In the genomic region with DNA sequence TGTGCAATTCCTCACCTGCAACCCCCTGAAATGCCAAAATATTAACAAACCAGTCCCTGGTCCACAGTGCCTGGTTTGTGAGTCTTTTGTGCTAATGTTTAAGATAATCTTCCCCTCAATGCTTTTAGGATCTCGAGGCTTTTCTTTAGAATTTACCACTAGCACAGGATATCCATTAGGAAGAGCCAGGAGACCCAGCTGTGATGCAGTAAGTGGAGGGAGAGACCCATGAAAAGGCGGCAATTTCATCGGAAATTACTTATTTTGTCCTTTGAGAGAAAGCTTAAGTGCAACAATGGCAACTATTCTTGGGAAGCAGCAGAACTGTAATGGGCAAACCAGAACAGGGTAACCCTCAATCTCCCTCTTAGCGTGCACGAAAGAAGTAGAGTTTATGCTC, we compare ENCODE assay signal across 26 cellular contexts. TPM values are rescaled to one million over a fixed set of nuclear protein-coding genes. Genes with fewer than 3 reads are reported as not detected.
DNase-seq lines count a peak whose midpoint lies in the region; ATAC-seq, FAIRE-seq and TF ChIP-seq lines count a peak whose summit lies in the region.
"Had no signal": no experiment of that assay in that cellular context is flagged by ENCODE, and none has a peak within 500 bp of the region (broad histone marks: within the 10 kb centered on the region; RNA-seq: fewer than 3 reads in every experiment).

No MANE protein-coding gene starts in this region.

- H3K4me1 ChIP-seq in SJSA1 (replicated peaks) (peaks cover 45% of the 10 kb centered on the region), endothelial cell of umbilical vein (ENCODE audit: control insufficient read depth, extremely low read depth, insufficient read depth, low read length) (peaks cover 23% of the 10 kb centered on the region)
- H3K4me1 ChIP-seq: thyroid gland had no signal

- no peaks in the 10 kb centered on the region for H3K79me2 ChIP-seq in endothelial cell of umbilical vein (ENCODE audit: control insufficient read depth, insufficient read depth, low read length)

- BruUV-seq in endothelial cell of umbilical vein (replicated peaks; lab: Mats Ljungman, UMichigan), result TSS peak; percentile 40

- no peaks in the 10 kb centered on the region for H3K27me3 Mint-ChIP-seq in nephron progenitor cell (ENCODE audit: low read depth, poor library complexity)
- H3K27me3 Mint-ChIP-seq in activated T-cell treated with anti-CD3 and anti-CD28 coated beads, Interleukin-2, amount 50 U/mL, for 72 hours (ENCODE audit: low read depth), result no peaks in the 10 kb centered on the region
- H3K27me3 Mint-ChIP-seq: activated CD4-positive, alpha-beta T cell treated with anti-CD3 and anti-CD28 coated beads for 36 hours; activated CD8-positive, alpha-beta memory T cell treated with anti-CD3 and anti-CD28 coated beads, Interleukin-2, amount 10 ng/mL, durations not matched to agents 7 days and 5 days; CD4-positive, alpha-beta memory T cell; naive B cell; stimulated activated memory B cell treated with anti-CD40 and anti-IgM and Interleukin-4, amounts not matched to agents 10 μg/mL and 1 μg/mL and 100 μg/mL, for 72 hours had no signal

- CTCF ChIA-PET in AG04450 (lab: Charles Lee) (interaction anchor here (2.1 kb wide), 1 partner anchor 61 kb away, joined by 8 read pairs; no protein-coding TSS in a partner anchor), endothelial cell of umbilical vein (lab: Charles Lee) (interaction anchor here (0.8 to 5.3 kb wide), 5 partner anchors 10 to 309 kb away, joined by 3 to 48 read pairs (median 3); no protein-coding TSS in a partner anchor)

- no peaks in the 10 kb centered on the region for H4K20me1 ChIP-seq in endothelial cell of umbilical vein (replicated peaks; ENCODE audit: control insufficient read depth, extremely low read depth, insufficient read depth, low read length)

- intact Hi-C loops in endothelial cell of umbilical vein (cut with micrococcal nuclease), result loop anchor here (2.0 to 5.0 kb wide), 2 partner anchors 60 to 190 kb away; no protein-coding TSS in a partner anchor

- peaks cover 30% of the 10 kb centered on the region for H3K36me3 ChIP-seq in SJSA1
- peaks cover 0 to 2% of the 10 kb centered on the region in 2 experiments for H3K36me3 ChIP-seq in endothelial cell of umbilical vein (ENCODE audit: control insufficient read depth in 2 of 2, extremely low read depth in 1 of 2, insufficient read depth in 2 of 2, low read length in 2 of 2)
- H3K36me3 ChIP-seq: thyroid gland had no signal

- DNase-seq in AG04450 (ENCODE audit: low read depth, low spot score) (no peak), SJSA1 (ENCODE audit: low read depth in 1 of 2, low spot score in 2 of 2) (no peak), endothelial cell of umbilical vein (ENCODE audit: low read depth, low spot score) (no peak), nephron progenitor cell (no peak), substantia nigra (lab: John Stamatoyannopoulos, UW) (no peak), LoVo (ENCODE audit: low spot score) (no peak)
- DNase-seq in activated T-cell treated with anti-CD3 and anti-CD28 coated beads, Interleukin-2, amount 50 U/mL, for 72 hours, result no peak
- DNase-seq: activated CD4-positive, alpha-beta T cell treated with anti-CD3 and anti-CD28 coated beads for 36 hours; activated CD8-positive, alpha-beta memory T cell treated with anti-CD3 and anti-CD28 coated beads, Interleukin-2, amount 10 ng/mL, durations not matched to agents 7 days and 5 days; body of pancreas; CD4-positive, alpha-beta memory T cell; DMS153; GF-D8; hippocampal formation; MV-4-11; naive B cell; NCI-H1930; stimulated activated CD4-positive, alpha-beta T cell treated with anti-CD3 and anti-CD28 coated beads, Interleukin-1b, Interleukin-23, amount 100 ng/mL, for 48 hours; thyroid gland had no signal

- H3K9me3 ChIP-seq in AG04450 (ENCODE audit: control insufficient read depth, insufficient read depth, low read length) (no peaks in the 10 kb centered on the region), SJSA1 (replicated peaks) (no peaks in the 10 kb centered on the region), endothelial cell of umbilical vein (replicated peaks; ENCODE audit: control insufficient read depth, insufficient read depth, low read length) (no peaks in the 10 kb centered on the region)
- H3K9me3 ChIP-seq: body of pancreas, thyroid gland had no signal

- FAIRE-seq in endothelial cell of umbilical vein (lab: Jason Lieb, UNC), result no peak
- FAIRE-seq: H1 had no signal

- no peak overlapping the region for H2AFZ ChIP-seq in endothelial cell of umbilical vein (ENCODE audit: low read depth, low read length)

- no peak overlapping the region for H3K4me3 Mint-ChIP-seq in nephron progenitor cell
- H3K4me3 Mint-ChIP-seq in activated T-cell treated with anti-CD3 and anti-CD28 coated beads, Interleukin-2, amount 50 U/mL, for 72 hours, result no peak overlapping the region
- H3K4me3 Mint-ChIP-seq: activated CD4-positive, alpha-beta T cell treated with anti-CD3 and anti-CD28 coated beads for 36 hours; activated CD8-positive, alpha-beta memory T cell treated with anti-CD3 and anti-CD28 coated beads, Interleukin-2, amount 10 ng/mL, durations not matched to agents 7 days and 5 days; CD4-positive, alpha-beta memory T cell; naive B cell; stimulated activated memory B cell treated with anti-CD40 and anti-IgM and Interleukin-4, amounts not matched to agents 10 μg/mL and 1 μg/mL and 100 μg/mL, for 72 hours had no signal

- H3K4me2 ChIP-seq in endothelial cell of umbilical vein (ENCODE audit: insufficient read depth, low read length), result peak overlapping the region; percentile 88
- H3K4me2 ChIP-seq: KMS-11 had no signal

- dilution Hi-C loops in endothelial cell of umbilical vein (cut with MboI; ENCODE audit: extremely low pct_ligation_motif_present, low sequenced_read_pairs), result no loop called here

- TF ChIP-seq POLR2A in endothelial cell of umbilical vein (IDR thresholded peaks at IDR 0.05; ENCODE audit: low read depth, low read length), result no peak

- H3K36me3 Mint-ChIP-seq in nephron progenitor cell (ENCODE audit: low read depth), result peaks cover 28% of the 10 kb centered on the region
- H3K36me3 Mint-ChIP-seq in activated T-cell treated with anti-CD3 and anti-CD28 coated beads, Interleukin-2, amount 50 U/mL, for 72 hours (ENCODE audit: insufficient read depth in 2 of 2), result peaks cover 0 to 2% of the 10 kb centered on the region in 2 donors

- POLR2A ChIA-PET in AG04450 (lab: Yijun Ruan, JAX) (interaction anchor here (1.0 to 1.2 kb wide), 2 partner anchors 36 to 83 kb away, joined by 4 to 7 read pairs; a partner anchor contains a TSS), endothelial cell of umbilical vein (lab: Charles Lee) (no interaction called here)

- no peaks in the 10 kb centered on the region for H3K9me3 Mint-ChIP-seq in nephron progenitor cell
- H3K9me3 Mint-ChIP-seq in activated T-cell treated with anti-CD3 and anti-CD28 coated beads, Interleukin-2, amount 50 U/mL, for 72 hours, result no peaks in the 10 kb centered on the region
- H3K9me3 Mint-ChIP-seq: activated T-helper 2 cell treated with anti-CD3 and anti-CD28 coated beads, Interferon-gamma antibody, Interleukin-2, Interleukin-4, amounts not matched to agents 10 μg/mL and 5 μg/mL and 100 μg/mL, durations not matched to agents 14 hours and 24 hours and 36 hours; CD4-positive, alpha-beta memory T cell; naive B cell; stimulated activated memory B cell treated with anti-CD40 and anti-IgM and Interleukin-4, amounts not matched to agents 10 μg/mL and 1 μg/mL and 100 μg/mL, for 72 hours had no signal

- H3K4me1 Mint-ChIP-seq in nephron progenitor cell, result peaks cover 52% of the 10 kb centered on the region
- H3K4me1 Mint-ChIP-seq in activated T-cell treated with anti-CD3 and anti-CD28 coated beads, Interleukin-2, amount 50 U/mL, for 72 hours (ENCODE audit: low read depth), result no peaks in the 10 kb centered on the region
- H3K4me1 Mint-ChIP-seq: activated CD4-positive, alpha-beta T cell treated with anti-CD3 and anti-CD28 coated beads for 36 hours; activated CD8-positive, alpha-beta memory T cell treated with anti-CD3 and anti-CD28 coated beads, Interleukin-2, amount 10 ng/mL, durations not matched to agents 7 days and 5 days; naive B cell; stimulated activated memory B cell treated with anti-CD40 and anti-IgM and Interleukin-4, amounts not matched to agents 10 μg/mL and 1 μg/mL and 100 μg/mL, for 72 hours had no signal

- TF ChIP-seq CTCF in AG04450 (IDR thresholded peaks at IDR 0.05; ENCODE audit: low read depth, low read length), result no peak
- no peak for TF ChIP-seq CTCF in endothelial cell of umbilical vein (IDR thresholded peaks at IDR 0.05; ENCODE audit: extremely low read depth in 1 of 2, insufficient read depth in 1 of 2, low read depth in 1 of 2, low read length in 2 of 2)
- no peak for TF ChIP-seq CTCF in nephron progenitor cell (IDR thresholded peaks at IDR 0.05)

- H3K27ac ChIP-seq in AG04450 (ENCODE audit: low read depth, low read length) (peak overlapping the region; percentile 86), SJSA1 (peak overlapping the region; percentile 89), endothelial cell of umbilical vein (ENCODE audit: insufficient read depth, low read depth, low read length) (peak overlapping the region; percentile 44), substantia nigra (ENCODE audit: low read depth, low read length, poor library complexity, severe bottlenecking) (no peak overlapping the region)
- H3K27ac ChIP-seq: KMS-11, thyroid gland had no signal

- peak overlapping the region; percentile 50 for H3K27ac Mint-ChIP-seq in nephron progenitor cell
- H3K27ac Mint-ChIP-seq in activated T-cell treated with anti-CD3 and anti-CD28 coated beads, Interleukin-2, amount 50 U/mL, for 72 hours, result no peak overlapping the region
- H3K27ac Mint-ChIP-seq: activated CD4-positive, alpha-beta T cell treated with anti-CD3 and anti-CD28 coated beads for 36 hours; activated CD8-positive, alpha-beta memory T cell treated with anti-CD3 and anti-CD28 coated beads, Interleukin-2, amount 10 ng/mL, durations not matched to agents 7 days and 5 days; activated T-helper 2 cell treated with anti-CD3 and anti-CD28 coated beads, Interferon-gamma antibody, Interleukin-2, Interleukin-4, amounts not matched to agents 10 μg/mL and 5 μg/mL and 100 μg/mL, durations not matched to agents 14 hours and 24 hours and 36 hours; naive B cell; stimulated activated memory B cell treated with anti-CD40 and anti-IgM and Interleukin-4, amounts not matched to agents 10 μg/mL and 1 μg/mL and 100 μg/mL, for 72 hours had no signal

- H3K9me1 ChIP-seq in endothelial cell of umbilical vein (replicated peaks; ENCODE audit: control insufficient read depth, extremely low read depth, insufficient read depth, low read length), result no peaks in the 10 kb centered on the region

- peak overlapping the region; percentile 19 for H3K9ac ChIP-seq in endothelial cell of umbilical vein (replicated peaks; ENCODE audit: extremely low read depth, insufficient read depth, low read length)
- H3K9ac ChIP-seq: KMS-11 had no signal

- no peak for ATAC-seq in activated T-cell treated with anti-CD3 and anti-CD28 coated beads, Interleukin-2, amount 50 U/mL, for 72 hours (replicated peaks in 1 of 2)
- no peak for ATAC-seq in GM21390 (IDR thresholded peaks at IDR 0.05; ENCODE audit: unreplicated experiment)
- ATAC-seq: activated CD4-positive, alpha-beta T cell treated with anti-CD3 and anti-CD28 coated beads for 36 hours; activated CD8-positive, alpha-beta memory T cell treated with anti-CD3 and anti-CD28 coated beads, Interleukin-2, amount 10 ng/mL, durations not matched to agents 7 days and 5 days; stimulated activated memory B cell treated with anti-CD40 and anti-IgM and Interleukin-4, amounts not matched to agents 10 μg/mL and 1 μg/mL and 100 μg/mL, for 72 hours had no signal

- H3K27me3 ChIP-seq in AG04450 (ENCODE audit: control insufficient read depth, insufficient read depth, low read length) (no peaks in the 10 kb centered on the region), SJSA1 (replicated peaks) (no peaks in the 10 kb centered on the region), endothelial cell of umbilical vein (ENCODE audit: control insufficient read depth in 2 of 2, insufficient read depth in 2 of 2, low read length in 2 of 2) (no peaks in the 10 kb centered on the region)
- H3K27me3 ChIP-seq: body of pancreas, thyroid gland had no signal

- H3K4me3 ChIP-seq in AG04450 (ENCODE audit: low read depth, low read length), result no peak overlapping the region
- H3K4me3 ChIP-seq in SJSA1, result no peak overlapping the region
- H3K4me3 ChIP-seq in endothelial cell of umbilical vein (replicated peaks in 1 of 3; ENCODE audit: insufficient read depth in 1 of 3, low read depth in 1 of 3, low read length in 3 of 3), result no peak overlapping the region
- H3K4me3 ChIP-seq: body of pancreas, coronary artery, lung, thyroid gland had no signal

RNA-seq across cellular contexts. Expression of a gene that starts 36.7 kb away (rescaled TPM):
- 14.8 and 15.1 TPM in 2 replicates for polyA plus RNA-seq in AG04450 (2011; rRNA removed)
- 12.3 and 14.6 TPM in 2 replicates for polyA minus RNA-seq in AG04450 (2011; rRNA and poly(A)+ RNA removed)
- total RNA-seq in SJSA1 (2014; rRNA removed; shearing (Covaris generic)), result 41.4 and 49.8 TPM in 2 replicates
- 17.3 and 19.3 TPM in 2 replicates for total RNA-seq in endothelial cell of umbilical vein
- 4.6 and 4.8 TPM in 2 replicates for polyA plus RNA-seq in endothelial cell of umbilical vein
- 6.8 and 7.5 TPM in 2 replicates for polyA plus RNA-seq in endothelial cell of umbilical vein (2011; cell fraction: cytosol; rRNA removed)
- polyA plus RNA-seq in endothelial cell of umbilical vein (2011; cell fraction: nucleus; rRNA removed), result 13.2 and 13.6 TPM in 2 replicates
- polyA plus RNA-seq in endothelial cell of umbilical vein (2012), result 10.0 and 13.3 TPM in 2 replicates
- 11.3 and 14.6 TPM in 2 replicates for polyA minus RNA-seq in endothelial cell of umbilical vein
- 6.3 TPM for polyA minus RNA-seq in endothelial cell of umbilical vein (2011; cell fraction: cytosol; rRNA and poly(A)+ RNA removed)
- polyA minus RNA-seq in endothelial cell of umbilical vein (2011; cell fraction: nucleus; rRNA and poly(A)+ RNA removed), result 7.2 and 13.2 TPM in 2 replicates
- total RNA-seq in activated T-cell treated with anti-CD3 and anti-CD28 coated beads, Interleukin-2, amount 50 U/mL, for 72 hours, result 10 to 100 TPM; 14.9 to 21.3 TPM
